ENCODE assay signal across 1 cellular context in genomic region chr11:102812188-102812587, GRCh38.
TF ChIP-seq lines count a peak whose summit lies in the region.

No MANE protein-coding gene starts in this region.

TF ChIP-seq in HepG2, 621 proteins besides CTCF, POLR2A, EP300 and RAD21:
- TF ChIP-seq DPF2 (CRISPR knock-in tag; IDR thresholded peaks at IDR 0.05; ENCODE audit: borderline replicate concordance, low read depth) = no peak
- TF ChIP-seq TFE3 (CRISPR knock-in tag; IDR thresholded peaks at IDR 0.05) = no peak
- TF ChIP-seq MAFF (IDR thresholded peaks at IDR 0.05; ENCODE audit: low read depth, low read length) = peak; percentile 25; the same call in 1 of the 2 replicates
- TF ChIP-seq SPEN (CRISPR knock-in tag; IDR thresholded peaks at IDR 0.05; ENCODE audit: low read depth) = no peak
- peak in 1 of 2 experiments; percentile 53; a peak in 1 of 4 replicates for TF ChIP-seq MAFK (conservative IDR thresholded peaks at IDR 0.05 in 1 of 2, IDR thresholded peaks at IDR 0.05 in 1 of 2; ENCODE audit: low read length in 2 of 2)
- TF ChIP-seq ZBTB3 (CRISPR knock-in tag; IDR thresholded peaks at IDR 0.05; ENCODE audit: borderline replicate concordance, low read depth) = no peak
- TF ChIP-seq, protein P1, sequence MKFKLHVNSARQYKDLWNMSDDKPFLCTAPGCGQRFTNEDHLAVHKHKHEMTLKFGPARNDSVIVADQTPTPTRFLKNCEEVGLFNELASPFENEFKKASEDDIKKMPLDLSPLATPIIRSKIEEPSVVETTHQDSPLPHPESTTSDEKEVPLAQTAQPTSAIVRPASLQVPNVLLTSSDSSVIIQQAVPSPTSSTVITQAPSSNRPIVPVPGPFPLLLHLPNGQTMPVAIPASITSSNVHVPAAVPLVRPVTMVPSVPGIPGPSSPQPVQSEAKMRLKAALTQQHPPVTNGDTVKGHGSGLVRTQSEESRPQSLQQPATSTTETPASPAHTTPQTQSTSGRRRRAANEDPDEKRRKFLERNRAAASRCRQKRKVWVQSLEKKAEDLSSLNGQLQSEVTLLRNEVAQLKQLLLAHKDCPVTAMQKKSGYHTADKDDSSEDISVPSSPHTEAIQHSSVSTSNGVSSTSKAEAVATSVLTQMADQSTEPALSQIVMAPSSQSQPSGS (CRISPR knock-in tag; IDR thresholded peaks at IDR 0.05) = no peak
